In the genomic region with DNA sequence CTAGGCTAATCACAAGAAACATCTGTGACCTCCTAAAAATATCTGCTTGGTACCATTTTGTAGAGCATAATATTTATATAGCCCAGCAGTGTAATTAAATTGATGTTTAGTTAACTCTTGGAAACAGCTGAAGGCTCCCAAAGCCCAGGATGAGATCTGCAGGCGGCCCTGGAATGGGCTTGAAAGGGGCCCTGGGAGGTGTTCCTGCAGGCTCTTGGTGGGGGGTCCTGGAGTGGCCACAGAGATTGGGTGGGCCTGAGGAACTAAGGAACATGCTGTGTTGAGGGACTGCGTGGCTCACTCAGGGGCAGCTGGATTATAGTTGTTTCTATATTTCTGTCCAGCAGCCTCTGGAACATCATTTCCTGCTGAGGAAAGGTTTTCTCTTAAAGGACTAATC, we compare ENCODE assay signal across 22 cellular contexts. TPM values are rescaled to one million over a fixed set of nuclear protein-coding genes. Genes with fewer than 3 reads are reported as not detected.
A peak's percentile ranks its signal among the peaks of the same experiment; 100 is the strongest.
DNase-seq lines count a peak whose midpoint lies in the region; ATAC-seq, FAIRE-seq and TF ChIP-seq lines count a peak whose summit lies in the region.
"Had no signal": no experiment of that assay in that cellular context is flagged by ENCODE, and none has a peak within 500 bp of the region (broad histone marks: within the 10 kb centered on the region; RNA-seq: fewer than 3 reads in every experiment).

No MANE protein-coding gene starts in this region.

- H3K4me3 ChIP-seq in mucosa of rectum (ENCODE audit: low read length in 2 of 2) (no peak overlapping the region), sigmoid colon (no peak overlapping the region), foreskin fibroblast (ENCODE audit: low read depth in 1 of 2, low read length in 2 of 2) (no peak overlapping the region)
- H3K4me3 ChIP-seq: GM23338 had no signal

- 74 to 88% methylated on average over 2 of the region's 2 CpGs for WGBS in sigmoid colon, 2 donors

- TF ChIP-seq EP300 in sigmoid colon (IDR thresholded peaks at IDR 0.05) = no peak

- DNase-seq in NCI-H69 (lab: John Stamatoyannopoulos, UW) (peak; percentile 5), sigmoid colon (peak; percentile 81), foreskin fibroblast (no peak)
- DNase-seq in activated CD4-positive, CD25-positive, alpha-beta regulatory T cell (lab: John Stamatoyannopoulos, UW) = no peak
- DNase-seq: BE2C; C1 segment of cervical spinal cord; CD4-positive, CD25-positive, alpha-beta regulatory T cell; CD8-positive, alpha-beta memory T cell; COR-L47; HCEC 1CT; HFFc6 had no signal

- ATAC-seq in GM18520 (IDR thresholded peaks at IDR 0.05; ENCODE audit: unreplicated experiment) (no peak), GM18858 (IDR thresholded peaks at IDR 0.05; ENCODE audit: unreplicated experiment) (no peak)
- ATAC-seq: GM23338 had no signal

- H3K9me3 ChIP-seq in mucosa of rectum (ENCODE audit: control insufficient read depth in 2 of 2, low read length in 2 of 2) (no peaks in the 10 kb centered on the region), sigmoid colon (peaks cover 0 to 4% (median 1%) of the 10 kb centered on the region in 4 donors)
- H3K9me3 ChIP-seq: BE2C had no signal

- H3K4me1 ChIP-seq in mucosa of rectum (ENCODE audit: control insufficient read depth in 2 of 2, insufficient read depth in 2 of 2, low read length in 2 of 2) = no peaks in the 10 kb centered on the region
- no peaks in the 10 kb centered on the region for H3K4me1 ChIP-seq in sigmoid colon
- H3K4me1 ChIP-seq: BE2C had no signal

- H3K27ac ChIP-seq in mucosa of rectum (ENCODE audit: low read depth in 2 of 2, low read length in 2 of 2) = peak overlapping the region; percentile 32 to 62
- H3K27ac ChIP-seq in sigmoid colon = peak overlapping the region in 2 of 4 donors; percentile 41 to 53

- TF ChIP-seq CTCF in sigmoid colon (IDR thresholded peaks at IDR 0.05) (no peak), foreskin fibroblast (IDR thresholded peaks at IDR 0.05; ENCODE audit: low read depth, low read length) (no peak)

- intact Hi-C loops in sigmoid colon (cut with DNase I) = loop anchor here (2.0 kb wide), 1 partner anchor 190 kb away; no protein-coding TSS in a partner anchor

- no peaks in the 10 kb centered on the region for H3K27me3 ChIP-seq in mucosa of rectum (ENCODE audit: control insufficient read depth in 2 of 2, insufficient read depth in 2 of 2, low read length in 2 of 2)
- H3K27me3 ChIP-seq in sigmoid colon = no peaks in the 10 kb centered on the region
- H3K27me3 ChIP-seq: BE2C had no signal

- no peak overlapping the region for H3K9ac ChIP-seq in mucosa of rectum (ENCODE audit: low read depth in 1 of 2, low read length in 2 of 2)

- peak; percentile 91 for FAIRE-seq in endometrium (lab: Jason Lieb, UNC)
- FAIRE-seq: D721Med, G401.6, GM12891, H54 had no signal

- no peak for TF ChIP-seq POLR2A in sigmoid colon (IDR thresholded peaks at IDR 0.05)

- no peaks in the 10 kb centered on the region for H3K36me3 ChIP-seq in mucosa of rectum (ENCODE audit: control insufficient read depth in 2 of 2, insufficient read depth in 2 of 2, low read length in 2 of 2)
- H3K36me3 ChIP-seq in sigmoid colon = no peaks in the 10 kb centered on the region
- H3K36me3 ChIP-seq: BE2C had no signal

RNA-seq across cellular contexts. Expression of gene SCP2D1, which starts 9.2 kb away (rescaled TPM):
- total RNA-seq in sigmoid colon = under 1 TPM in 1 of 4 donors, not detected in 3; 0.99 TPM
- not detected for polyA plus RNA-seq in sigmoid colon
- total RNA-seq: A172; CD4-positive, CD25-positive, alpha-beta regulatory T cell; CD8-positive, alpha-beta memory T cell; GM23338; HFFc6; HT1080 had no signal
- polyA plus RNA-seq: CD4-positive, CD25-positive, alpha-beta regulatory T cell; CD8-positive, alpha-beta memory T cell; GM23338 had no signal

Comparison
In these comparisons a context has a peak if more than half of its experiments do, and no peak if none do; other contexts are left out.
1. DNase-seq: peak in NCI-H69 (single experiment) and sigmoid colon (single experiment); none in foreskin fibroblast (0 of 2) and activated CD4-positive, CD25-positive, alpha-beta regulatory T cell (0 of 4).